In genomic region chr17:63774141-63774981, GRCh38 we compare ENCODE assay signal across 8 cellular contexts. TPM values are rescaled to one million over a fixed set of nuclear protein-coding genes. Genes with fewer than 3 reads are reported as not detected.
DNase-seq lines count a peak whose midpoint lies in the region; ATAC-seq and TF ChIP-seq lines count a peak whose summit lies in the region.

A gene with protein sequence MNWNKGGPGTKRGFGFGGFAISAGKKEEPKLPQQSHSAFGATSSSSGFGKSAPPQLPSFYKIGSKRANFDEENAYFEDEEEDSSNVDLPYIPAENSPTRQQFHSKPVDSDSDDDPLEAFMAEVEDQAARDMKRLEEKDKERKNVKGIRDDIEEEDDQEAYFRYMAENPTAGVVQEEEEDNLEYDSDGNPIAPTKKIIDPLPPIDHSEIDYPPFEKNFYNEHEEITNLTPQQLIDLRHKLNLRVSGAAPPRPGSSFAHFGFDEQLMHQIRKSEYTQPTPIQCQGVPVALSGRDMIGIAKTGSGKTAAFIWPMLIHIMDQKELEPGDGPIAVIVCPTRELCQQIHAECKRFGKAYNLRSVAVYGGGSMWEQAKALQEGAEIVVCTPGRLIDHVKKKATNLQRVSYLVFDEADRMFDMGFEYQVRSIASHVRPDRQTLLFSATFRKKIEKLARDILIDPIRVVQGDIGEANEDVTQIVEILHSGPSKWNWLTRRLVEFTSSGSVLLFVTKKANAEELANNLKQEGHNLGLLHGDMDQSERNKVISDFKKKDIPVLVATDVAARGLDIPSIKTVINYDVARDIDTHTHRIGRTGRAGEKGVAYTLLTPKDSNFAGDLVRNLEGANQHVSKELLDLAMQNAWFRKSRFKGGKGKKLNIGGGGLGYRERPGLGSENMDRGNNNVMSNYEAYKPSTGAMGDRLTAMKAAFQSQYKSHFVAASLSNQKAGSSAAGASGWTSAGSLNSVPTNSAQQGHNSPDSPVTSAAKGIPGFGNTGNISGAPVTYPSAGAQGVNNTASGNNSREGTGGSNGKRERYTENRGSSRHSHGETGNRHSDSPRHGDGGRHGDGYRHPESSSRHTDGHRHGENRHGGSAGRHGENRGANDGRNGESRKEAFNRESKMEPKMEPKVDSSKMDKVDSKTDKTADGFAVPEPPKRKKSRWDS (plus strand): TSS chr17:63774170. CDS start chr17:63787050, 12,880 bp downstream.

- H3K9me2 ChIP-seq in DOHH2 (replicated peaks; ENCODE audit: control insufficient read depth, low read length), result no peaks in the 10 kb centered on the region

- no peaks in the 10 kb centered on the region for H3K27me3 Mint-ChIP-seq in endodermal cell (ENCODE audit: insufficient read depth)

- DNase-seq in NCI-H1930 (lab: John Stamatoyannopoulos, UW) (peak; percentile 39 to 42), endodermal cell (peak; percentile 98), kidney glomerular epithelial cell (lab: John Stamatoyannopoulos, UW) (no peak)
- DNase-seq in activated CD4-positive, alpha-beta T cell treated with anti-CD3 and anti-CD28 coated beads, Interleukin-2, amount 50 U/mL, for 4 hours, result peak; percentile 89 to 90

- H3K4me3 Mint-ChIP-seq in endodermal cell, result peak within 1 kb of the TSS; percentile 97

- H3K36me3 ChIP-seq in DOHH2 (ENCODE audit: control insufficient read depth, low read length) (peaks cover 79% of the 10 kb centered on the region), endodermal cell (ENCODE audit: control insufficient read depth, insufficient read depth, low read length) (peaks cover 40% of the 10 kb centered on the region), stomach smooth muscle (ENCODE audit: control insufficient read depth in 2 of 2, insufficient read depth in 2 of 2, low read length in 2 of 2) (peaks cover 2 to 7% of the 10 kb centered on the region in 2 donors)

- TF ChIP-seq CTCF in DOHH2 (IDR thresholded peaks at IDR 0.05; ENCODE audit: low read depth, low read length, poor library complexity, severe bottlenecking) (peak; percentile 25), endodermal cell (conservative IDR thresholded peaks at IDR 0.05) (peak; percentile 32)

- peaks cover 25% of the 10 kb centered on the region for H3K36me3 Mint-ChIP-seq in endodermal cell (ENCODE audit: low read depth)

- H3K9me3 ChIP-seq in DOHH2 (ENCODE audit: control insufficient read depth, insufficient read depth, low read length) (no peaks in the 10 kb centered on the region), endodermal cell (ENCODE audit: control insufficient read depth, low read length) (no peaks in the 10 kb centered on the region), mononuclear cell (ENCODE audit: low read depth, low read length) (no peaks in the 10 kb centered on the region), stomach smooth muscle (ENCODE audit: control insufficient read depth in 2 of 2, low read length in 2 of 2) (no peaks in the 10 kb centered on the region)

- H3K9ac ChIP-seq in endodermal cell (ENCODE audit: extremely low read depth, low read length, poor library complexity, severe bottlenecking) (peak within 1 kb of the TSS; percentile 97), stomach smooth muscle (ENCODE audit: low read length in 2 of 2) (peak within 1 kb of the TSS; percentile 93 to 99)

- H3F3A ChIP-seq in DOHH2 (ENCODE audit: control insufficient read depth, insufficient read depth), result 0 out of 2 replicates have a peak, but pooled peaks cover 4% of the 10 kb centered on the region

- H4K20me1 ChIP-seq in DOHH2 (ENCODE audit: control insufficient read depth, insufficient read depth, low read depth, low read length), result peaks cover 39% of the 10 kb centered on the region

- peak within 1 kb of the TSS; percentile 85 for H3K4me2 ChIP-seq in DOHH2 (ENCODE audit: low read length)

- H3K4me1 ChIP-seq in DOHH2 (ENCODE audit: control insufficient read depth, low read length) (peaks cover 53% of the 10 kb centered on the region), endodermal cell (ENCODE audit: control insufficient read depth, insufficient read depth, low read length) (no peaks in the 10 kb centered on the region), mononuclear cell (ENCODE audit: insufficient read depth, low read length) (peaks cover 59% of the 10 kb centered on the region), stomach smooth muscle (ENCODE audit: control insufficient read depth, insufficient read depth, low read length) (peaks cover 26% of the 10 kb centered on the region)

- ATAC-seq in GM21786 (IDR thresholded peaks at IDR 0.05; ENCODE audit: unreplicated experiment), result peak; percentile 0

- no peaks in the 10 kb centered on the region for H3K9me3 Mint-ChIP-seq in endodermal cell

- H3K27ac ChIP-seq in DOHH2 (ENCODE audit: low read depth, low read length), result peak within 1 kb of the TSS; percentile 92
- H3K27ac ChIP-seq in endodermal cell (ENCODE audit: low read depth, low read length), result peak within 1 kb of the TSS; percentile 100
- H3K27ac ChIP-seq in stomach smooth muscle (ENCODE audit: low read length), result peak within 1 kb of the TSS; percentile 98

- peaks cover 13% of the 10 kb centered on the region for H3K4me1 Mint-ChIP-seq in endodermal cell

- H3K27ac Mint-ChIP-seq in endodermal cell, result peak within 1 kb of the TSS; percentile 100

- WGBS in endodermal cell (ENCODE audit: insufficient coverage in 1 of 2, insufficient read length in 1 of 2), 2 experiments, result 0% methylated on average over 16 to 65 of the region's 67 CpGs

- H3K27me3 ChIP-seq in DOHH2 (ENCODE audit: control insufficient read depth, low read length), result no peaks in the 10 kb centered on the region
- no peaks in the 10 kb centered on the region for H3K27me3 ChIP-seq in endodermal cell (ENCODE audit: control insufficient read depth, insufficient read depth, low read length, poor library complexity, severe bottlenecking)
- no peaks in the 10 kb centered on the region for H3K27me3 ChIP-seq in mononuclear cell (ENCODE audit: insufficient read depth, low read length)
- H3K27me3 ChIP-seq in stomach smooth muscle (ENCODE audit: control insufficient read depth in 1 of 2, insufficient read depth in 2 of 2, low read length in 2 of 2), result no peaks in the 10 kb centered on the region

- H3K4me3 ChIP-seq in DOHH2 (ENCODE audit: low read length), result peak within 1 kb of the TSS; percentile 97
- peak within 1 kb of the TSS; percentile 99 for H3K4me3 ChIP-seq in endodermal cell (ENCODE audit: low read length)
- peak within 1 kb of the TSS; percentile 92 for H3K4me3 ChIP-seq in mononuclear cell (ENCODE audit: low read length)
- peak within 1 kb of the TSS; percentile 91 to 98 for H3K4me3 ChIP-seq in stomach smooth muscle (ENCODE audit: low read length in 2 of 2)

- peaks cover 98% of the 10 kb centered on the region for H3K79me2 ChIP-seq in DOHH2 (ENCODE audit: control insufficient read depth, low read length)

RNA-seq across cellular contexts. Expression of the gene that starts here (rescaled TPM):
- total RNA-seq in endodermal cell (100 to 1,000 TPM; 154 to 171 TPM), mononuclear cell (112 TPM)
- 105 TPM for polyA plus RNA-seq in endodermal cell (2013, experiment 1 of 2)
- 90.8 TPM for polyA plus RNA-seq in endodermal cell (2013, experiment 2 of 2)
